In the genomic region with DNA sequence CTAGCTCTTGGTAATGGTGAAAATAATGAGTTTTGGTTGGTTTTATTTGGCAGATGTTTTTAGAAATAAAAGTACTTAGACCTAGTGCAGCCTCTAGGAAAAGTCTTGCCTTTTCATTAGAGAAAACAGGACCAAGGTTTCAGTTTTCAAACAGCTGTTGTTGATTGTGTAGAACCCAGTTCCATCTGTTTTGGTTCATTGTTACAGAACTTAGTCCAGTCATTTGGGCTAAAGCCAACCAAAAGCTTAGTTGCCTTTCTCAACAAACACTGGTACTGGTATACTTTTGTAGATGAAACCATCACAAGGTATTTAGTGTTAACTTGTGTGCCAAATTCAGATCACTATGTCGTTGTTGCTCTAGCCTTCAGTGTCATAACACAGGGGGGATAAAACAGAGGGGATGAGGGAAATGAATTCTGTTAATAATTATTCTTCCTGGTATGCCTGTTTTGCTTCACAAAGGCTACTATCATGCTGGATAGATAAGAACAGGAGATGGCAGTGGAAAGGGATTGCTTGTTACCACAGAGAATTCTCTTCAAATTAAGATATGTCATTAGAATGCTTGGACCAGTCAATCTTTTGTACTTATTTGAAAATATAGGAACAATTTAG, we compare ENCODE assay signal across 17 cellular contexts. TPM values are rescaled to one million over a fixed set of nuclear protein-coding genes. Genes with fewer than 3 reads are reported as not detected.
DNase-seq lines count a peak whose midpoint lies in the region; ATAC-seq and TF ChIP-seq lines count a peak whose summit lies in the region.
"Had no signal": no experiment of that assay in that cellular context is flagged by ENCODE, and none has a peak within 500 bp of the region (broad histone marks: within the 10 kb centered on the region; RNA-seq: fewer than 3 reads in every experiment).

No MANE protein-coding gene starts in this region.

- H3K4me1 Mint-ChIP-seq in osteocyte (ENCODE audit: unreplicated experiment): peaks cover 6% of the 10 kb centered on the region
- H3K4me1 Mint-ChIP-seq in activated CD8-positive, alpha-beta T cell treated with anti-CD3 and anti-CD28 coated beads, Interleukin-2, amount 10 ng/mL, durations not matched to agents 7 days and 5 days (ENCODE audit: low read depth): peaks cover 6% of the 10 kb centered on the region

- POLR2A ChIA-PET in activated CD8-positive, alpha-beta T cell treated with anti-CD3 and anti-CD28 coated beads, Interleukin-2, amount 10 ng/mL, durations not matched to agents 7 days and 5 days (lab: Charles Lee): interaction anchor here (0.5 to 0.6 kb wide), 2 partner anchors 234 to 240 kb away, joined by 3 to 4 read pairs; partner anchors contain the start of gene USP3

- H3K4me3 ChIP-seq in fibroblast of mammary gland (ENCODE audit: control insufficient read depth, low read depth, low read length): no peak overlapping the region
- H3K4me3 ChIP-seq: esophagus squamous epithelium, lung, sigmoid colon had no signal

- DNase-seq in DMS 273 treated with DMSO at 0.1 percent for 48 hours (lab: John Stamatoyannopoulos, UW) (peak; percentile 80), NCI-H524 treated with DMSO at 0.1 percent for 48 hours (lab: John Stamatoyannopoulos, UW) (peak; percentile 91), fibroblast of mammary gland (ENCODE audit: low read depth) (peak; percentile 77), osteocyte (ENCODE audit: extremely low spot score, unreplicated experiment) (no peak), NK-92 (lab: John Stamatoyannopoulos, UW; ENCODE audit: unreplicated experiment) (no peak), activated gamma-delta T cell (lab: John Stamatoyannopoulos, UW) (no peak)
- DNase-seq in activated CD8-positive, alpha-beta T cell treated with anti-CD3 and anti-CD28 coated beads, Interleukin-2, amount 10 ng/mL, durations not matched to agents 7 days and 5 days: no peak
- DNase-seq: activated CD4-positive, alpha-beta T cell treated with anti-CD3 and anti-CD28 coated beads, Interleukin-2, amount 10 ng/mL, durations not matched to agents 24 days and 14 days; activated T-cell treated with anti-CD3 and anti-CD28 coated beads, Interleukin-2, amount 50 U/mL, for 1 hour; DMS79 treated with DMSO at 0.1 percent for 48 hours; esophagus squamous epithelium; NCI-H2081 treated with DMSO at 0.1 percent for 48 hours; SIG-M5; sigmoid colon had no signal

- H3K27ac Mint-ChIP-seq in osteocyte (ENCODE audit: unreplicated experiment): peak overlapping the region; percentile 35
- no peak overlapping the region for H3K27ac Mint-ChIP-seq in activated CD8-positive, alpha-beta T cell treated with anti-CD3 and anti-CD28 coated beads, Interleukin-2, amount 10 ng/mL, durations not matched to agents 7 days and 5 days
- H3K27ac Mint-ChIP-seq: activated CD4-positive, alpha-beta T cell treated with anti-CD3 and anti-CD28 coated beads, Interleukin-2, amount 10 ng/mL, durations not matched to agents 24 days and 14 days; CD14-positive monocyte; dendritic cell treated with granulocyte-macrophage colony-stimulating factor and Interleukin-4, amounts not matched to agents 40 ng/mL and 50 ng/mL, for 4 days had no signal

- no peaks in the 10 kb centered on the region for H3K27me3 Mint-ChIP-seq in osteocyte (ENCODE audit: unreplicated experiment)
- H3K27me3 Mint-ChIP-seq in activated CD8-positive, alpha-beta T cell treated with anti-CD3 and anti-CD28 coated beads, Interleukin-2, amount 10 ng/mL, durations not matched to agents 7 days and 5 days (ENCODE audit: low read depth): no peaks in the 10 kb centered on the region
- H3K27me3 Mint-ChIP-seq: activated CD4-positive, alpha-beta T cell treated with anti-CD3 and anti-CD28 coated beads, Interleukin-2, amount 10 ng/mL, durations not matched to agents 24 days and 14 days; dendritic cell treated with granulocyte-macrophage colony-stimulating factor and Interleukin-4, amounts not matched to agents 40 ng/mL and 50 ng/mL, for 4 days had no signal

- H3K36me3 Mint-ChIP-seq in osteocyte (ENCODE audit: unreplicated experiment): peaks cover 34% of the 10 kb centered on the region
- H3K36me3 Mint-ChIP-seq in activated CD8-positive, alpha-beta T cell treated with anti-CD3 and anti-CD28 coated beads, Interleukin-2, amount 10 ng/mL, durations not matched to agents 7 days and 5 days (ENCODE audit: low read depth): peaks cover 55% of the 10 kb centered on the region

- no peaks in the 10 kb centered on the region for H3K9me3 Mint-ChIP-seq in osteocyte (ENCODE audit: unreplicated experiment)
- no peaks in the 10 kb centered on the region for H3K9me3 Mint-ChIP-seq in activated CD8-positive, alpha-beta T cell treated with anti-CD3 and anti-CD28 coated beads, Interleukin-2, amount 10 ng/mL, durations not matched to agents 7 days and 5 days (ENCODE audit: insufficient read depth)
- H3K9me3 Mint-ChIP-seq: activated CD4-positive, alpha-beta T cell treated with anti-CD3 and anti-CD28 coated beads, Interleukin-2, amount 10 ng/mL, durations not matched to agents 24 days and 14 days; dendritic cell treated with granulocyte-macrophage colony-stimulating factor and Interleukin-4, amounts not matched to agents 40 ng/mL and 50 ng/mL, for 4 days had no signal

- ATAC-seq in activated CD8-positive, alpha-beta T cell treated with anti-CD3 and anti-CD28 coated beads, Interleukin-2, amount 10 ng/mL, durations not matched to agents 7 days and 5 days: no peak

- no peak overlapping the region for H3K4me3 Mint-ChIP-seq in osteocyte (ENCODE audit: unreplicated experiment)
- no peak overlapping the region for H3K4me3 Mint-ChIP-seq in activated CD8-positive, alpha-beta T cell treated with anti-CD3 and anti-CD28 coated beads, Interleukin-2, amount 10 ng/mL, durations not matched to agents 7 days and 5 days
- H3K4me3 Mint-ChIP-seq: activated CD4-positive, alpha-beta T cell treated with anti-CD3 and anti-CD28 coated beads, Interleukin-2, amount 10 ng/mL, durations not matched to agents 24 days and 14 days; CD14-positive monocyte; dendritic cell treated with granulocyte-macrophage colony-stimulating factor and Interleukin-4, amounts not matched to agents 40 ng/mL and 50 ng/mL, for 4 days had no signal

- CTCF ChIA-PET in activated CD8-positive, alpha-beta T cell treated with anti-CD3 and anti-CD28 coated beads, Interleukin-2, amount 10 ng/mL, durations not matched to agents 7 days and 5 days (lab: Charles Lee): interaction anchor here (0.8 to 1.6 kb wide), 8 partner anchors 10 to 117 kb away, joined by 3 to 4 read pairs (median 3); partner anchors contain the start of gene RPS27L

- TF ChIP-seq CTCF in fibroblast of mammary gland (conservative IDR thresholded peaks at IDR 0.05; ENCODE audit: control insufficient read depth, insufficient read depth, low read depth, low read length): no peak
- no peak for TF ChIP-seq CTCF in osteocyte (IDR thresholded peaks at IDR 0.05)

RNA-seq across cellular contexts. Expression of gene APH1B, which starts 12.6 kb away (rescaled TPM):
- total RNA-seq in osteocyte: 13.9 and 15.9 TPM in 2 replicates
- 10 to 100 TPM in 1 of 2 experiments, 1 to 10 TPM in 1; 9.1 to 10.1 TPM for total RNA-seq in activated CD8-positive, alpha-beta T cell treated with anti-CD3 and anti-CD28 coated beads, Interleukin-2, amount 10 ng/mL, durations not matched to agents 7 days and 5 days

Comparison
In these comparisons a context has a peak if more than half of its experiments do, and no peak if none do; other contexts are left out.
1. DNase-seq: peak in DMS 273 treated with DMSO at 0.1 percent for 48 hours (single experiment), NCI-H524 treated with DMSO at 0.1 percent for 48 hours (single experiment) and fibroblast of mammary gland (single experiment); none in osteocyte (single experiment), activated CD8-positive, alpha-beta T cell treated with anti-CD3 and anti-CD28 coated beads, Interleukin-2, amount 10 ng/mL, durations not matched to agents 7 days and 5 days (single experiment), NK-92 (single experiment) and activated gamma-delta T cell (single experiment).